In genomic region chr2:45918816-45919655, GRCh38 we compare ENCODE assay signal across 11 cellular contexts.
A peak's percentile ranks its signal among the peaks of the same experiment; 100 is the strongest.
DNase-seq lines count a peak whose midpoint lies in the region; ATAC-seq and TF ChIP-seq lines count a peak whose summit lies in the region.
"Had no signal": no experiment of that assay in that cellular context is flagged by ENCODE, and none has a peak within 500 bp of the region (broad histone marks: within the 10 kb centered on the region; RNA-seq: fewer than 3 reads in every experiment).

No MANE protein-coding gene starts in this region.

- no peaks in the 10 kb centered on the region for H3K27me3 ChIP-seq in right lobe of liver

- intact Hi-C loops in right lobe of liver (cut with DNase I) = no loop called here

- H3K9me3 ChIP-seq in right lobe of liver = no peaks in the 10 kb centered on the region

- TF ChIP-seq CTCF in right lobe of liver (IDR thresholded peaks at IDR 0.05) = no peak

- no peak for TF ChIP-seq POLR2A in right lobe of liver (IDR thresholded peaks at IDR 0.05)

- 67% methylated on average over 8 of the region's 9 CpGs for WGBS in right lobe of liver (ENCODE audit: insufficient coverage, low coverage, low lambda C conversion rate, missing lambda C conversion rate)

- H3K4me3 ChIP-seq in right lobe of liver = no peak overlapping the region

- no peak overlapping the region for H3K27ac ChIP-seq in right lobe of liver

- no peaks in the 10 kb centered on the region for H3K36me3 ChIP-seq in right lobe of liver

- DNase-seq in G401 (ENCODE audit: low spot score) = peak; percentile 68
- DNase-seq in NCI-H69 (lab: John Stamatoyannopoulos, UW) = peak; percentile 68
- peak in 2 of 3 donors; percentile 25 to 66 for DNase-seq in right lobe of liver
- DNase-seq in pons (ENCODE audit: low spot score) = no peak
- DNase-seq in hepatic stellate cell (ENCODE audit: low spot score) = no peak
- DNase-seq in cortex of kidney (lab: John Stamatoyannopoulos, UW) = no peak
- no peak for DNase-seq in DMS114 treated with DMSO at 0.1 percent for 48 hours (lab: John Stamatoyannopoulos, UW; ENCODE audit: unreplicated experiment)
- DNase-seq: erythroblast; left cardiac atrium; NK-92 treated with Interleukin-12 subunit alpha and Interleukin-12 subunit beta, amount 100 ng/mL, for 24 hours had no signal

- H3K4me1 ChIP-seq in right lobe of liver = peaks cover 0 to 8% (median 3%) of the 10 kb centered on the region in 4 donors

- ATAC-seq in HG02759 (IDR thresholded peaks at IDR 0.05; ENCODE audit: unreplicated experiment) (peak; percentile 33), right lobe of liver (peak; percentile 69 to 98 (median 91))

- in situ Hi-C loops in G401 (cut with HindIII; ENCODE audit: low sequenced_read_pairs) = no loop called here

Comparison
In these comparisons a context has a peak if more than half of its experiments do, and no peak if none do; other contexts are left out.
1. DNase-seq: peak in G401 (single experiment), NCI-H69 (single experiment) and right lobe of liver (2 of 3); none in pons (single experiment), hepatic stellate cell (single experiment), cortex of kidney (single experiment) and DMS114 treated with DMSO at 0.1 percent for 48 hours (single experiment).